Comparison of ENCODE assay signal across 1 cellular context in the genomic region with DNA sequence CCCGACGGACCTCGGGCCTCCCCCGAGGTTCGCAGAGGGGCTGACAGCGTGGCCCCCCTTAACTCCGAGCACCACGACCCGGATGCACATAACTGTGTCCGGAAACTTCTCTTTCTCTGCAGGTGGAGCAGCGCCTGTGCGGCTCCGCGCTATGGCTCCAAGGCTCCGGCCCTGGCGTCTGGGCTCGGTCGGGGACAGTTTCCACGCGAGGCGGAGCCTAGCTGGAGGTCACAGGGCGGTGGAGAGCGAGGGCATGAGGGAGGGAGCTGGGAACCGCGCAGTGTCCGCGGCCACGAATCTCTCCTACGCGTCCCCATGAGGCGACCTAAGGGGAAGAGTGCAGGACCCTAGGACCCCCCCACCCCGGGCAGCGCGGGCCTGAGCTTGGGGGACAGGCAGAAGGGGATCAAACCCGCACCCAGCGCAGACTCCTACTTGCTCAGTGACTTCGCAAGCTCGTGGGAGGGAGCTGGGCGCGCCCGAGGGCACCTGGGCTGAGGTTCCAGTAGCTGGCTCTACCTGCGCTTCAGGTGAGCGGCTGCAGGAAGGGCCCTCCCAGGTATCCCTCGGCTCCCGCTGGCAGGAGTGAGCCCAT.
TF ChIP-seq lines count a peak whose summit lies in the region.

No MANE protein-coding gene starts in this region.

TF ChIP-seq in K562, 482 proteins besides CTCF, POLR2A, EP300 and RAD21 (continued from another document):
- TF ChIP-seq ZNF740 (CRISPR knock-in tag; IDR thresholded peaks at IDR 0.05), result peak; percentile 66; the same call in 1 of the 2 replicates
- no peak for TF ChIP-seq ZNF740 (tag; IDR thresholded peaks at IDR 0.05)
- TF ChIP-seq, protein P1, sequence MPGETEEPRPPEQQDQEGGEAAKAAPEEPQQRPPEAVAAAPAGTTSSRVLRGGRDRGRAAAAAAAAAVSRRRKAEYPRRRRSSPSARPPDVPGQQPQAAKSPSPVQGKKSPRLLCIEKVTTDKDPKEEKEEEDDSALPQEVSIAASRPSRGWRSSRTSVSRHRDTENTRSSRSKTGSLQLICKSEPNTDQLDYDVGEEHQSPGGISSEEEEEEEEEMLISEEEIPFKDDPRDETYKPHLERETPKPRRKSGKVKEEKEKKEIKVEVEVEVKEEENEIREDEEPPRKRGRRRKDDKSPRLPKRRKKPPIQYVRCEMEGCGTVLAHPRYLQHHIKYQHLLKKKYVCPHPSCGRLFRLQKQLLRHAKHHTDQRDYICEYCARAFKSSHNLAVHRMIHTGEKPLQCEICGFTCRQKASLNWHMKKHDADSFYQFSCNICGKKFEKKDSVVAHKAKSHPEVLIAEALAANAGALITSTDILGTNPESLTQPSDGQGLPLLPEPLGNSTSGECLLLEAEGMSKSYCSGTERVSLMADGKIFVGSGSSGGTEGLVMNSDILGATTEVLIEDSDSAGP (CRISPR knock-in tag; IDR thresholded peaks at IDR 0.05), result 0 out of 2 replicates have a peak, but pooled peaks have one; percentile 25
- TF ChIP-seq CC2D1A (IDR thresholded peaks at IDR 0.05), result no peak
